17 cellular contexts compared by ENCODE assay signal in the genomic region with DNA sequence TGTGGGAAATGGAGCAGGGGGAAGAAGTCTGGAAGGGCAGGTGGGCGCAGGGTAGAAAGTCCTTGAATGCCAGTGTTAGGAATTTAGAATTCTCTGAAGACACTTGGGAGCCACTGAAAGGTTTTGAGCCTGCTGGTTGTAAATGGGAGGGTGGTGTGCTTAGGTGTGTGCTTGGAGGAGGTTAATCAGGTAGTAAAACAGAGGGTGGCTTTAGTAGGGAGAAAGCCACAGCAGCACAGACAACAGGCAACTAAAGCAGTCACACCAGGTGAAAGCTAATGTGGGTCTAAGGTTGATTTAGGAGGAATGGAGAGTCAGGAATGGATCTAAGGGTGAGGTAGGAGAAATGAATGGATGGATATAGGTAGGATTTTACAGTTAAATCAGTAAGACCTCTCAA.
DNase-seq lines count a peak whose midpoint lies in the region; ATAC-seq lines count a peak whose summit lies in the region.
"Had no signal": no experiment of that assay in that cellular context is flagged by ENCODE, and none has a peak within 500 bp of the region (broad histone marks: within the 10 kb centered on the region; RNA-seq: fewer than 3 reads in every experiment).

No MANE protein-coding gene starts in this region.

- no peak for ATAC-seq in activated T-helper 17 cell treated with anti-CD3 and anti-CD28 coated beads, Interleukin-2, amount 50 U/mL, for 72 hours (replicated peaks)
- no peak for ATAC-seq in natural killer cell treated with Interleukin-12 subunit alpha and Interleukin-12 subunit beta and Interleukin-15 and Interleukin-18, amount 100 ng/mL, for 72 hours
- ATAC-seq in HG03159 (IDR thresholded peaks at IDR 0.05; ENCODE audit: unreplicated experiment), result no peak
- no peak for ATAC-seq in GM18870 (IDR thresholded peaks at IDR 0.05; ENCODE audit: unreplicated experiment)
- ATAC-seq: left lung had no signal

- peak overlapping the region; percentile 9 for H3K4me3 Mint-ChIP-seq in activated T-helper 17 cell treated with anti-CD3 and anti-CD28 coated beads, Interleukin-2, amount 50 U/mL, for 72 hours
- H3K4me3 Mint-ChIP-seq in natural killer cell treated with Interleukin-12 subunit alpha and Interleukin-12 subunit beta and Interleukin-15 and Interleukin-18, amount 100 ng/mL, for 72 hours, result peak overlapping the region; percentile 23

- peaks cover 5% of the 10 kb centered on the region; the same call in 1 of the 2 replicates for H3K9me3 ChIP-seq in BLaER1
- H3K9me3 ChIP-seq: left lung had no signal

- H3K4me1 ChIP-seq in BLaER1, result peaks cover 71% of the 10 kb centered on the region

- H3K9ac ChIP-seq in BLaER1, result no peak overlapping the region; the same call in 1 of the 2 replicates

- DNase-seq in HT-29 (ENCODE audit: low spot score) (peak; percentile 24), posterior cingulate gyrus (no peak)
- no peak for DNase-seq in natural killer cell treated with Interleukin-12 subunit alpha and Interleukin-12 subunit beta and Interleukin-15 and Interleukin-18, amount 100 ng/mL, for 72 hours (ENCODE audit: low spot score)
- no peak for DNase-seq in stimulated activated CD8-positive, alpha-beta memory T cell treated with anti-CD3 and anti-CD28 coated beads, Interleukin-4, amount 100 ng/mL, for 48 hours
- DNase-seq: activated CD8-positive, alpha-beta memory T cell treated with anti-CD3 and anti-CD28 coated beads, Interleukin-2, amount 50 U/mL, for 48 hours; activated naive CD4-positive, alpha-beta T cell; left lung; NCI-H2081 treated with DMSO at 0.1 percent for 48 hours; NCI-H524; stimulated activated naive CD4-positive, alpha-beta T cell treated with Interleukin-2 at 50 U/mL for 16 hours; T-helper 9 cell had no signal

- no peak overlapping the region for H3K4me3 ChIP-seq in BLaER1
- H3K4me3 ChIP-seq: coronary artery, left lung had no signal

- H3K27ac Mint-ChIP-seq in activated T-helper 17 cell treated with anti-CD3 and anti-CD28 coated beads, Interleukin-2, amount 50 U/mL, for 72 hours, result peak overlapping the region; percentile 18
- H3K27ac Mint-ChIP-seq in natural killer cell treated with Interleukin-12 subunit alpha and Interleukin-12 subunit beta and Interleukin-15 and Interleukin-18, amount 100 ng/mL, for 72 hours, result peak overlapping the region; percentile 8 to 79

- no peaks in the 10 kb centered on the region for H3K27me3 ChIP-seq in BLaER1
- H3K27me3 ChIP-seq: left lung had no signal

- no peaks in the 10 kb centered on the region for H3K36me3 Mint-ChIP-seq in activated T-helper 17 cell treated with anti-CD3 and anti-CD28 coated beads, Interleukin-2, amount 50 U/mL, for 72 hours (ENCODE audit: low read depth)
- H3K36me3 Mint-ChIP-seq in natural killer cell treated with Interleukin-12 subunit alpha and Interleukin-12 subunit beta and Interleukin-15 and Interleukin-18, amount 100 ng/mL, for 72 hours, result no peaks in the 10 kb centered on the region

- intact Hi-C loops in posterior cingulate gyrus (cut with DNase I), result loop anchor here (10.0 kb wide), 1 partner anchor 153 kb away; no protein-coding TSS in a partner anchor

- no peaks in the 10 kb centered on the region for H3K36me3 ChIP-seq in BLaER1
- H3K36me3 ChIP-seq: left lung had no signal

- peak overlapping the region; percentile 60 for H3K4me2 ChIP-seq in BLaER1

- H3K27ac ChIP-seq in BLaER1, result peak overlapping the region; percentile 63
- H3K27ac ChIP-seq: coronary artery, epithelial cell of prostate, left lung had no signal

- H3K4me1 Mint-ChIP-seq in activated T-helper 17 cell treated with anti-CD3 and anti-CD28 coated beads, Interleukin-2, amount 50 U/mL, for 72 hours, result peaks cover 26% of the 10 kb centered on the region
- peaks cover 42 to 54% of the 10 kb centered on the region in 2 donors for H3K4me1 Mint-ChIP-seq in natural killer cell treated with Interleukin-12 subunit alpha and Interleukin-12 subunit beta and Interleukin-15 and Interleukin-18, amount 100 ng/mL, for 72 hours (ENCODE audit: low read depth in 2 of 2)

- H4K20me1 ChIP-seq in BLaER1, result no peaks in the 10 kb centered on the region

- H3K27me3 Mint-ChIP-seq in activated T-helper 17 cell treated with anti-CD3 and anti-CD28 coated beads, Interleukin-2, amount 50 U/mL, for 72 hours, result no peaks in the 10 kb centered on the region
- H3K27me3 Mint-ChIP-seq in natural killer cell treated with Interleukin-12 subunit alpha and Interleukin-12 subunit beta and Interleukin-15 and Interleukin-18, amount 100 ng/mL, for 72 hours, result no peaks in the 10 kb centered on the region

- no peaks in the 10 kb centered on the region for H3K9me3 Mint-ChIP-seq in activated T-helper 17 cell treated with anti-CD3 and anti-CD28 coated beads, Interleukin-2, amount 50 U/mL, for 72 hours
- no peaks in the 10 kb centered on the region for H3K9me3 Mint-ChIP-seq in natural killer cell treated with Interleukin-12 subunit alpha and Interleukin-12 subunit beta and Interleukin-15 and Interleukin-18, amount 100 ng/mL, for 72 hours
